ENCODE assay signal across 1 cellular context in the genomic region with DNA sequence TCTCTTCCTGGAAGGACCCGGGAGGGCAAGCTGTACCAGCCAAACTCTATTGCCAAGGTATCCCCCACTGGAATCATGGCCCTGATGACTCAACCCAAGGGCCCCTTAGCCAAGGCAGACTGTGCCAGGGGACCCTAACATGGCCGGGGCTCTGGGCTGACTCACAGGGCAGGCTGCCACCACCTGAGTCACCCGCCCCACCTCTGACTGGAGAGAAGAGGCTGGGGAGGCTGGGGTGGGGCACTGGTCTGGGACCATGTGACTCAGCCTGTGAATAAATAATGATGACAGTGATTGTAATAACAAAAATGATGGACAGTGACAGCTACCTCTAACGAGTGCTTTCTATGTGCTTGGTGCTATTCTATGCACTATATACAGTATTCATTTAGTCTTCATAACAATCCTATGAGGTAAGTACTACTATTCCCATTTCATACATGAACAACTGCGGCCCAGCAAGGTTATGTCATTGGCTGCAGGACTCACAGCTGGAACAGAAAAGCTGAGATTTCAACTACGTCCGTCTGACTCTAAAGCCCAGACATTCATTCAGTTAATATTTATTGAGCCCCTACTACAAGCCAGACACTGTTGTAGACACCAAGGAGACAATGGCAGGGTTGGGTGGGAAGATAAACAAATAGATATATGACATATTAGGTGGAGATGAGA.
TF ChIP-seq lines count a peak whose summit lies in the region.

No MANE protein-coding gene starts in this region.

TF ChIP-seq in K562, 482 proteins besides CTCF, POLR2A, EP300 and RAD21 (continued from another document):
- TF ChIP-seq KDM2B (CRISPR knock-in tag; IDR thresholded peaks at IDR 0.05), result no peak
- no peak for TF ChIP-seq TEAD2 (tag; IDR thresholded peaks at IDR 0.05)
- no peak for TF ChIP-seq FIP1L1 (IDR thresholded peaks at IDR 0.05; ENCODE audit: low read depth, low read length, poor library complexity, severe bottlenecking)
- TF ChIP-seq SMAD2 (IDR thresholded peaks at IDR 0.05; ENCODE audit: low read depth, low read length), result no peak
- TF ChIP-seq DDX20 (tag; IDR thresholded peaks at IDR 0.05; ENCODE audit: low read depth), result no peak
- no peak for TF ChIP-seq ZNF778 (CRISPR knock-in tag; IDR thresholded peaks at IDR 0.05)
- TF ChIP-seq SLC30A9 (CRISPR knock-in tag; IDR thresholded peaks at IDR 0.05), result no peak
- TF ChIP-seq CTBP1 (IDR thresholded peaks at IDR 0.05; ENCODE audit: borderline replicate concordance), result no peak
- no peak for TF ChIP-seq PCBP1 (IDR thresholded peaks at IDR 0.05; ENCODE audit: low read depth, low read length, poor library complexity, severe bottlenecking)
- TF ChIP-seq ZNF780A (CRISPR knock-in tag; IDR thresholded peaks at IDR 0.05), result no peak
- TF ChIP-seq NFIX (CRISPR knock-in tag; IDR thresholded peaks at IDR 0.05; ENCODE audit: low read depth), result no peak
- TF ChIP-seq ZFPM2 (CRISPR knock-in tag; IDR thresholded peaks at IDR 0.05), result no peak
- TF ChIP-seq ZBTB17 (CRISPR knock-in tag; IDR thresholded peaks at IDR 0.05), result no peak
- TF ChIP-seq U2AF1 (optimal IDR thresholded peaks at IDR 0.05; ENCODE audit: low read depth, low read length), result no peak
- TF ChIP-seq, protein P1, sequence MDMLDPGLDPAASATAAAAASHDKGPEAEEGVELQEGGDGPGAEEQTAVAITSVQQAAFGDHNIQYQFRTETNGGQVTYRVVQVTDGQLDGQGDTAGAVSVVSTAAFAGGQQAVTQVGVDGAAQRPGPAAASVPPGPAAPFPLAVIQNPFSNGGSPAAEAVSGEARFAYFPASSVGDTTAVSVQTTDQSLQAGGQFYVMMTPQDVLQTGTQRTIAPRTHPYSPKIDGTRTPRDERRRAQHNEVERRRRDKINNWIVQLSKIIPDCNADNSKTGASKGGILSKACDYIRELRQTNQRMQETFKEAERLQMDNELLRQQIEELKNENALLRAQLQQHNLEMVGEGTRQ (CRISPR knock-in tag; IDR thresholded peaks at IDR 0.05), result peak; percentile 12; the same call in 1 of the 2 replicates
- no peak for TF ChIP-seq ZZZ3 (IDR thresholded peaks at IDR 0.05)
- TF ChIP-seq FOXA3 (CRISPR knock-in tag; conservative IDR thresholded peaks at IDR 0.05 in 1 of 2, IDR thresholded peaks at IDR 0.05 in 1 of 2), result no peak
